ENCODE assay signal across 15 cellular contexts in the genomic region with DNA sequence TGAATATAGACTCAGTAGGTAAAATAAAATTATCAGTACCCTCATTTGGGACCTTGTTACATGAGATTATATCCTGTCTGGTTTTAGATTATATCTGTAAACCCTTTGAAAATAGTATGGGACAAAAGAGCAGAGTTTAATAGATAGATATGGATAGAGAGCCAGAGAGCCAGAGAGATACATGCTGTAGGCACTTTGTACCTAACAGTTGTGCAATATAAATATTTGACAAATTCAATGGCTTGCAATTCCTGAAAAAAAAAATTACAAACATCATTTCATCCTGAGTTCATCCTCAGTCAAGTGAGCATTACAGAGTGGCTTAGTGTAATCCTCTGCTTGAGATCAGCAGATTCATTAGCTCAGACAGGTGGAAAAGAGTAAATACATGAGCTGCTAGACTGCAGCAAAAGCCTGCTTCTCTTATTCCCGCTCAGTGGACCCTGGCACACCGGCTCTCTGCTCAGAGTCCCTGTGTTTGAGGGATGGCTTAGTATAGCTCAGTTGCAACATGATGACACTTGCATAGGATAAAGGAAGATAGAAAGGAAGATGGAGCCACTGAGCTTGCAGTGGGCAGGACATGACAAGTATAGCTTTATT.
DNase-seq lines count a peak whose midpoint lies in the region; ATAC-seq, FAIRE-seq and TF ChIP-seq lines count a peak whose summit lies in the region.
"Had no signal": no experiment of that assay in that cellular context is flagged by ENCODE, and none has a peak within 500 bp of the region (broad histone marks: within the 10 kb centered on the region; RNA-seq: fewer than 3 reads in every experiment).

No MANE protein-coding gene starts in this region.

- peak overlapping the region; percentile 60 for H3K4me2 ChIP-seq in OCI-LY3 (ENCODE audit: low read length)
- no peak overlapping the region for H3K4me2 ChIP-seq in HepG2 (ENCODE audit: low read depth, low read length)

- H3K9me3 ChIP-seq in OCI-LY3 (ENCODE audit: insufficient read depth, low read length) (peaks cover 9% of the 10 kb centered on the region; the same call in 1 of the 2 replicates), HepG2 (ENCODE audit: low read length) (peaks cover 62% of the 10 kb centered on the region)
- H3K9me3 ChIP-seq: HAP-1 had no signal

- H3K36me3 ChIP-seq in OCI-LY3 (replicated peaks; ENCODE audit: low read depth, low read length) (peaks cover 3% of the 10 kb centered on the region), HepG2 (replicated peaks in 1 of 2; ENCODE audit: control insufficient read depth in 1 of 2, insufficient read depth in 2 of 2, low read length in 2 of 2) (no peaks in the 10 kb centered on the region)
- H3K36me3 ChIP-seq: HAP-1 had no signal

- CTCF ChIA-PET in HepG2 (lab: Yijun Ruan, JAX; ENCODE audit: low intra/inter-chr PET ratio, low total read pairs), result no interaction called here

- H3K4me3 ChIP-seq in OCI-LY3 (ENCODE audit: low read length) (peak overlapping the region; percentile 56; the same call in 1 of the 2 replicates), HepG2 (replicated peaks in 1 of 3; ENCODE audit: insufficient read depth in 1 of 3, low read depth in 2 of 3, low read length in 3 of 3) (no peak overlapping the region)
- H3K4me3 ChIP-seq: GM12878, HAP-1 had no signal

- TF ChIP-seq CTCF in OCI-LY3 (IDR thresholded peaks at IDR 0.05; ENCODE audit: low read depth, low read length) (no peak), HepG2 (CRISPR knock-in tag; IDR thresholded peaks at IDR 0.05) (no peak)

- H4K20me1 ChIP-seq in OCI-LY3 (ENCODE audit: insufficient read depth, low read length), result no peaks in the 10 kb centered on the region
- no peaks in the 10 kb centered on the region for H4K20me1 ChIP-seq in HepG2 (ENCODE audit: insufficient read depth, low read length)

- TF ChIP-seq POLR2A in HepG2 (IDR thresholded peaks at IDR 0.05; ENCODE audit: insufficient read depth in 1 of 2, low read depth in 2 of 2, low read length in 2 of 2), result no peak
- TF ChIP-seq POLR2A in GM12892 (IDR thresholded peaks at IDR 0.05; ENCODE audit: low read depth, low read length), result no peak

- no peak for TF ChIP-seq RAD21 in HepG2 (CRISPR knock-in tag; IDR thresholded peaks at IDR 0.05)

- FAIRE-seq in HepG2 (lab: Jason Lieb, UNC) (no peak), GM12892 (lab: Jason Lieb, UNC) (no peak)
- FAIRE-seq: GM12878, H1 had no signal

- DNase-seq in DMS53 (lab: John Stamatoyannopoulos, UW) (peak; percentile 13), DMS53 treated with DMSO at 0.1 percent for 48 hours (lab: John Stamatoyannopoulos, UW; ENCODE audit: unreplicated experiment) (no peak), HepG2 (ENCODE audit: low spot score) (no peak), retina (peak; percentile 53), kidney tubule cell (ENCODE audit: low spot score) (no peak), GM12892 (ENCODE audit: insufficient read length) (no peak), NCI-H146 treated with DMSO at 0.1 percent for 48 hours (lab: John Stamatoyannopoulos, UW; ENCODE audit: unreplicated experiment) (no peak)
- DNase-seq: CD8-positive, alpha-beta T cell; COR-L47; DMS79 had no signal

- H3K9ac ChIP-seq in OCI-LY3 (ENCODE audit: low read length) (no peak overlapping the region), HepG2 (ENCODE audit: insufficient read depth, low read depth, low read length) (no peak overlapping the region)

- H3K27me3 ChIP-seq in OCI-LY3 (ENCODE audit: low read depth, low read length) (no peaks in the 10 kb centered on the region), HepG2 (ENCODE audit: control insufficient read depth in 1 of 2, insufficient read depth in 2 of 2, low read length in 2 of 2) (no peaks in the 10 kb centered on the region)

- H3K4me1 ChIP-seq in OCI-LY3 (ENCODE audit: low read length) (peaks cover 18% of the 10 kb centered on the region), HepG2 (ENCODE audit: insufficient read depth, low read length) (no peaks in the 10 kb centered on the region)
- H3K4me1 ChIP-seq: HAP-1 had no signal

- in situ Hi-C loops in HepG2 (cut with HindIII; ENCODE audit: extremely low pct_ligation_motif_present, low pct_unique_long_range_greater_than_20kb), result no loop called here

- no TSS peak for BruUV-seq in HepG2 (replicated peaks; lab: Mats Ljungman, UMichigan)

- no peaks in the 10 kb centered on the region for H3K79me2 ChIP-seq in OCI-LY3 (ENCODE audit: low read length)
- H3K79me2 ChIP-seq in HepG2 (ENCODE audit: insufficient read depth, low read length), result no peaks in the 10 kb centered on the region

- no peak for ATAC-seq in HepG2
- ATAC-seq: CD8-positive, alpha-beta T cell; GM12878 had no signal

- POLR2A ChIA-PET in HepG2 (lab: Yijun Ruan, JAX), result no interaction called here

- H3K27ac ChIP-seq in OCI-LY3 (ENCODE audit: low read length) (peak overlapping the region; percentile 77), HepG2 (ENCODE audit: extremely low read length, insufficient read depth, low read length) (no peak overlapping the region)
- H3K27ac ChIP-seq: 22Rv1 had no signal

- 0% methylated on average over 2 of the region's 2 CpGs for WGBS in HepG2 (ENCODE audit: low lambda C conversion rate)

- intact Hi-C loops in HepG2 (cut with micrococcal nuclease; ENCODE audit: unreplicated experiment), result no loop called here

- TF ChIP-seq EP300 in HepG2 (IDR thresholded peaks at IDR 0.05; ENCODE audit: low read depth in 2 of 2, low read length in 2 of 2), result no peak
- TF ChIP-seq EP300 in HepG2 (CRISPR knock-in tag; IDR thresholded peaks at IDR 0.05; ENCODE audit: borderline replicate concordance), result no peak

- H2AFZ ChIP-seq in OCI-LY3 (ENCODE audit: low read depth, low read length) (no peak overlapping the region), HepG2 (ENCODE audit: low read length) (no peak overlapping the region)

TF ChIP-seq in HepG2, 621 proteins besides CTCF, POLR2A, EP300 and RAD21:
- no peak for TF ChIP-seq SP4 (CRISPR knock-in tag; IDR thresholded peaks at IDR 0.05)
- TF ChIP-seq, protein P1, sequence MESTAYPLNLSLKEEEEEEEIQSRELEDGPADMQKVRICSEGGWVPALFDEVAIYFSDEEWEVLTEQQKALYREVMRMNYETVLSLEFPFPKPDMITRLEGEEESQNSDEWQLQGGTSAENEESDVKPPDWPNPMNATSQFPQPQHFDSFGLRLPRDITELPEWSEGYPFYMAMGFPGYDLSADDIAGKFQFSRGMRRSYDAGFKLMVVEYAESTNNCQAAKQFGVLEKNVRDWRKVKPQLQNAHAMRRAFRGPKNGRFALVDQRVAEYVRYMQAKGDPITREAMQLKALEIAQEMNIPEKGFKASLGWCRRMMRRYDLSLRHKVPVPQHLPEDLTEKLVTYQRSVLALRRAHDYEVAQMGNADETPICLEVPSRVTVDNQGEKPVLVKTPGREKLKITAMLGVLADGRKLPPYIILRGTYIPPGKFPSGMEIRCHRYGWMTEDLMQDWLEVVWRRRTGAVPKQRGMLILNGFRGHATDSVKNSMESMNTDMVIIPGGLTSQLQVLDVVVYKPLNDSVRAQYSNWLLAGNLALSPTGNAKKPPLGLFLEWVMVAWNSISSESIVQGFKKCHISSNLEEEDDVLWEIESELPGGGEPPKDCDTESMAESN (CRISPR knock-in tag; conservative IDR thresholded peaks at IDR 0.05), result no peak
- TF ChIP-seq, protein P2, sequence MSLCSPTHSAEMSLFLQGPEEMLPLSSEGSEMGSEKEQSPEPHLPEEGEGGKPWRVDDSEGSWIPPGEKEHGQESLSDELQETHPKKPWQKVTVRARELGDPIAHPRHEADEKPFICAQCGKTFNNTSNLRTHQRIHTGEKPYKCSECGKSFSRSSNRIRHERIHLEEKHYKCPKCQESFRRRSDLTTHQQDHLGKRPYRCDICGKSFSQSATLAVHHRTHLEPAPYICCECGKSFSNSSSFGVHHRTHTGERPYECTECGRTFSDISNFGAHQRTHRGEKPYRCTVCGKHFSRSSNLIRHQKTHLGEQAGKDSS (CRISPR knock-in tag; IDR thresholded peaks at IDR 0.05; ENCODE audit: borderline replicate concordance, low read depth), result no peak
- no peak for TF ChIP-seq EHMT2 (IDR thresholded peaks at IDR 0.05; ENCODE audit: borderline replicate concordance, low read depth, low read length)
- TF ChIP-seq, protein P3, sequence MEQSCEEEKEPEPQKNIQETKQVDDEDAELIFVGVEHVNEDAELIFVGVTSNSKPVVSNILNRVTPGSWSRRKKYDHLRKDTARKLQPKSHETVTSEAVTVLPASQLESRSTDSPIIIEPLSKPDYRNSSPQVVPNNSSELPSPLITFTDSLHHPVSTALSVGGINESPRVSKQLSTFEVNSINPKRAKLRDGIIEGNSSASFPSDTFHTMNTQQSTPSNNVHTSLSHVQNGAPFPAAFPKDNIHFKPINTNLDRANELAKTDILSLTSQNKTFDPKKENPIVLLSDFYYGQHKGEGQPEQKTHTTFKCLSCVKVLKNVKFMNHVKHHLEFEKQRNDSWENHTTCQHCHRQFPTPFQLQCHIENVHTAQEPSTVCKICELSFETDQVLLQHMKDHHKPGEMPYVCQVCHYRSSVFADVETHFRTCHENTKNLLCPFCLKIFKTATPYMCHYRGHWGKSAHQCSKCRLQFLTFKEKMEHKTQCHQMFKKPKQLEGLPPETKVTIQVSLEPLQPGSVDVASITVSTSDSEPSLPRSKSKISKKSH (CRISPR knock-in tag; IDR thresholded peaks at IDR 0.05; ENCODE audit: borderline replicate concordance), result no peak
- 0 out of 2 replicates have a peak, but pooled peaks have one; percentile 15 for TF ChIP-seq CEBPB (IDR thresholded peaks at IDR 0.05; ENCODE audit: borderline replicate concordance, low read depth, low read length)

Comparison
In these comparisons a context has a peak if more than half of its experiments do, and no peak if none do; other contexts are left out.
1. DNase-seq: peak in DMS53 (single experiment) and retina (single experiment); none in DMS53 treated with DMSO at 0.1 percent for 48 hours (single experiment), HepG2 (single experiment), kidney tubule cell (single experiment), GM12892 (single experiment) and NCI-H146 treated with DMSO at 0.1 percent for 48 hours (single experiment).